In genomic region chr12:89621511-89621910, GRCh38 we compare ENCODE assay signal across 18 cellular contexts.
DNase-seq lines count a peak whose midpoint lies in the region; ATAC-seq, FAIRE-seq and TF ChIP-seq lines count a peak whose summit lies in the region.
"Had no signal": no experiment of that assay in that cellular context is flagged by ENCODE, and none has a peak within 500 bp of the region (broad histone marks: within the 10 kb centered on the region; RNA-seq: fewer than 3 reads in every experiment).

No MANE protein-coding gene starts in this region.

- no peak overlapping the region for H3K14ac ChIP-seq in trophoblast cell (ENCODE audit: low read length)

- no peaks in the 10 kb centered on the region for H3K79me1 ChIP-seq in trophoblast cell (ENCODE audit: low read length)

- intact Hi-C loops in K562 (cut with micrococcal nuclease): no loop called here

- H3K9ac ChIP-seq in K562 (ENCODE audit: insufficient read depth in 1 of 2, low read depth in 2 of 2, low read length in 2 of 2): no peak overlapping the region
- no peak overlapping the region for H3K9ac ChIP-seq in trophoblast cell (ENCODE audit: low read length)
- H3K9ac ChIP-seq: KMS-11 had no signal

- H3K9me1 ChIP-seq in K562 (ENCODE audit: control insufficient read depth, insufficient read depth, low read length): no peaks in the 10 kb centered on the region

- H3K4me1 ChIP-seq in K562 (replicated peaks in 1 of 2; ENCODE audit: control insufficient read depth in 2 of 2, insufficient read depth in 2 of 2, low read length in 2 of 2): peaks cover 0 to 4% of the 10 kb centered on the region in 2 experiments; a peak in 2 of 5 replicates
- no peaks in the 10 kb centered on the region for H3K4me1 ChIP-seq in trophoblast cell (ENCODE audit: control insufficient read depth in 1 of 2, insufficient read depth in 2 of 2, low read length in 2 of 2)

- H3K9me3 ChIP-seq in K562 (replicated peaks; ENCODE audit: control insufficient read depth, insufficient read depth, low read depth, low read length) (no peaks in the 10 kb centered on the region), trophoblast cell (ENCODE audit: insufficient read depth, low read depth, low read length) (no peaks in the 10 kb centered on the region)

- H2BK5ac ChIP-seq in trophoblast cell (ENCODE audit: low read depth, low read length, poor library complexity): no peak overlapping the region

- H4K12ac ChIP-seq in trophoblast cell (ENCODE audit: low read depth, low read length): no peak overlapping the region

- DNase-seq in AG10803 (ENCODE audit: low read depth) (peak; percentile 5), NB4 (ENCODE audit: low read depth) (peak; percentile 19), K562 (ENCODE audit: extremely low read depth in 1 of 4, low spot score in 3 of 4) (no peak), trophoblast cell (peak; percentile 24 to 90), KG1 (lab: John Stamatoyannopoulos, UW) (no peak), DMS 273 (lab: John Stamatoyannopoulos, UW; ENCODE audit: unreplicated experiment) (no peak), KBM-7 (no peak)
- DNase-seq: C1 segment of cervical spinal cord; CD8-positive, alpha-beta memory T cell; NCI-H1092 treated with DMSO at 0.1 percent for 48 hours; NCI-H146; NCI-H2081; NCI-H446 treated with DMSO at 0.1 percent for 48 hours; NCI-H69; NK-92 treated with Interleukin-12 subunit alpha and Interleukin-12 subunit beta, amount 100 ng/mL, for 24 hours; SHP77 had no signal

- H3K4me3 ChIP-seq in AG10803 (ENCODE audit: low read length) (no peak overlapping the region), NB4 (ENCODE audit: low read depth, low read length) (no peak overlapping the region), K562 (no peak overlapping the region), trophoblast cell (ENCODE audit: low read depth, low read length) (no peak overlapping the region)

- H3K27me3 ChIP-seq in K562 (ENCODE audit: control insufficient read depth in 2 of 2, insufficient read depth in 2 of 2, low read length in 2 of 2): no peaks in the 10 kb centered on the region
- H3K27me3 ChIP-seq in trophoblast cell (ENCODE audit: insufficient read depth, low read length): no peaks in the 10 kb centered on the region

- in situ Hi-C loops in K562 (cut with MboI) (no loop called here), KBM-7 (cut with MboI; ENCODE audit: low pct_unique_long_range_greater_than_20kb, low sequenced_read_pairs) (no loop called here)

- no peak overlapping the region for H4K8ac ChIP-seq in trophoblast cell (ENCODE audit: low read depth, low read length)

- 88% methylated on average over 1 of the region's 1 CpG for WGBS in K562 (ENCODE audit: insufficient coverage, low coverage, missing lambda C conversion rate)
- no CpG with 5 or more reads among the region's 1 CpG for WGBS in trophoblast cell (ENCODE audit: extremely low coverage, insufficient coverage, insufficient read length)

- no peak overlapping the region for H3K4ac ChIP-seq in trophoblast cell (ENCODE audit: low read depth, low read length)

- TF ChIP-seq CTCF in AG10803 (conservative IDR thresholded peaks at IDR 0.05; ENCODE audit: low read length) (no peak), NB4 (IDR thresholded peaks at IDR 0.05; ENCODE audit: low read depth, low read length) (no peak), K562 (IDR thresholded peaks at IDR 0.05 in 2 of 3, conservative IDR thresholded peaks at IDR 0.05 in 1 of 3; ENCODE audit: insufficient read depth in 2 of 3, low read depth in 1 of 3, low read length in 3 of 3) (no peak)

- CTCF ChIA-PET in K562 (lab: Yijun Ruan, JAX; ENCODE audit: low intra/inter-chr PET ratio): no interaction called here

- H2AFZ ChIP-seq in K562 (ENCODE audit: low read depth, low read length) (no peak overlapping the region), trophoblast cell (ENCODE audit: insufficient read depth, low read length, poor library complexity) (no peak overlapping the region)

- ATAC-seq in K562: no peak

- H3K18ac ChIP-seq in trophoblast cell (ENCODE audit: low read length): no peak overlapping the region

- no peak overlapping the region for H2BK120ac ChIP-seq in trophoblast cell (ENCODE audit: insufficient read depth, low read length, poor library complexity)

- H3K27ac ChIP-seq in K562 (ENCODE audit: extremely low read depth, low read depth, low read length) (no peak overlapping the region), trophoblast cell (ENCODE audit: low read depth, low read length) (no peak overlapping the region)
- H3K27ac ChIP-seq: KMS-11 had no signal

- no peak overlapping the region for H4K91ac ChIP-seq in trophoblast cell (ENCODE audit: low read depth, low read length)

- TF ChIP-seq RAD21 in K562 (CRISPR knock-in tag; conservative IDR thresholded peaks at IDR 0.05 in 1 of 2, IDR thresholded peaks at IDR 0.05 in 1 of 2): no peak

- H3K79me2 ChIP-seq in K562 (ENCODE audit: control insufficient read depth, insufficient read depth, low read length) (no peaks in the 10 kb centered on the region), trophoblast cell (ENCODE audit: control insufficient read depth, insufficient read depth, low read length, poor library complexity) (no peaks in the 10 kb centered on the region)

- no peak overlapping the region for H3K23ac ChIP-seq in trophoblast cell (ENCODE audit: low read length)

- no peak overlapping the region for H2AK5ac ChIP-seq in trophoblast cell (ENCODE audit: low read length)

- H4K20me1 ChIP-seq in K562 (replicated peaks; ENCODE audit: control insufficient read depth, insufficient read depth, low read length): no peaks in the 10 kb centered on the region

- H3K36me3 ChIP-seq in K562 (ENCODE audit: control insufficient read depth, insufficient read depth, low read length) (peaks cover 28% of the 10 kb centered on the region), trophoblast cell (ENCODE audit: control insufficient read depth in 1 of 2, insufficient read depth in 2 of 2, low read length in 2 of 2) (peaks cover 11 to 17% of the 10 kb centered on the region in 2 experiments)

- no peak for TF ChIP-seq POLR2A in NB4 (IDR thresholded peaks at IDR 0.05; ENCODE audit: extremely low read depth, insufficient read length)
- TF ChIP-seq POLR2A in K562 (conservative IDR thresholded peaks at IDR 0.05): no peak

- no peak for TF ChIP-seq EP300 in K562 (IDR thresholded peaks at IDR 0.05; ENCODE audit: low read length)

- POLR2A ChIA-PET in K562 (lab: Yijun Ruan, JAX): interaction anchor here (0.6 kb wide), 1 partner anchor 8 kb away, joined by 3 read pairs; no protein-coding TSS in a partner anchor

- no peak for FAIRE-seq in K562 (lab: Jason Lieb, UNC)
- FAIRE-seq: GM18507 had no signal

- H3K4me2 ChIP-seq in K562 (ENCODE audit: insufficient read depth, low read length): no peak overlapping the region
- no peak overlapping the region for H3K4me2 ChIP-seq in trophoblast cell (ENCODE audit: low read length)
- H3K4me2 ChIP-seq: KMS-11 had no signal

- BruUV-seq in K562 (replicated peaks; lab: Mats Ljungman, UMichigan): no TSS peak

- no peak overlapping the region for H2BK12ac ChIP-seq in trophoblast cell (ENCODE audit: low read length)

TF ChIP-seq in K562, 482 proteins besides CTCF, POLR2A, EP300 and RAD21:
- TF ChIP-seq UBTF (IDR thresholded peaks at IDR 0.05; ENCODE audit: borderline replicate concordance in 1 of 2, low read depth in 2 of 2, low read length in 2 of 2) (no peak), C11orf30 (IDR thresholded peaks at IDR 0.05; ENCODE audit: low read depth) (peak; percentile 30; the same call in 1 of the 2 replicates), ZNF316 (IDR thresholded peaks at IDR 0.05) (peak; percentile 74)

Comparison
In these comparisons a context has a peak if more than half of its experiments do, and no peak if none do; other contexts are left out.
1. DNase-seq: peak in AG10803 (single experiment), NB4 (single experiment) and trophoblast cell (2 of 2); none in K562 (0 of 4), KG1 (single experiment), DMS 273 (single experiment) and KBM-7 (single experiment).